Comparison of ENCODE assay signal across 31 cellular contexts in genomic region chr2:84177733-84178132, GRCh38.
"Had no signal": no experiment of that assay in that cellular context is flagged by ENCODE, and none has a peak within 500 bp of the region (broad histone marks: within the 10 kb centered on the region; RNA-seq: fewer than 3 reads in every experiment).

No MANE protein-coding gene starts in this region.

- H3K36me3 Mint-ChIP-seq: immature natural killer cell, mesothelial cell of epicardium, naive B cell, natural killer cell, type B pancreatic cell had no signal

- H3K9me3 ChIP-seq: left lung, lower lobe of right lung, pancreas, prostate gland, sigmoid colon, suprapubic skin, thoracic aorta, tibial artery, uterus had no signal

- H3K4me1 Mint-ChIP-seq: mesothelial cell of epicardium, naive B cell had no signal

- H3K27me3 ChIP-seq: left lung, pancreas, sigmoid colon, suprapubic skin, tibial artery, uterus had no signal

- H3K27ac Mint-ChIP-seq: immature natural killer cell; mesothelial cell of epicardium; naive B cell; natural killer cell; stimulated activated naive CD8-positive, alpha-beta T cell treated with anti-CD3 and anti-CD28 coated beads, Interleukin-15, Interleukin-2, amounts not matched to agents 100 ng/mL and 50 ng/mL, for 24 hours; type B pancreatic cell had no signal

- FAIRE-seq: islet of Langerhans, kidney, pancreas, small intestine had no signal

- H3K4me3 ChIP-seq: left lung, lower lobe of right lung, pancreas, prostate gland, sigmoid colon, suprapubic skin, thoracic aorta, tibial artery, uterus had no signal

- ATAC-seq: left colon, left lung, lower lobe of right lung, natural killer cell, pancreas, right cardiac atrium had no signal

- H3K27ac ChIP-seq: left lung, lower lobe of right lung, pancreas, prostate gland, sigmoid colon, suprapubic skin, thoracic aorta, tibial artery, uterus had no signal

- H3K36me3 ChIP-seq: left lung, lower lobe of right lung, pancreas, prostate gland, sigmoid colon, suprapubic skin, thoracic aorta, tibial artery, uterus had no signal

- H3K9me3 Mint-ChIP-seq: mesothelial cell of epicardium; stimulated activated naive CD8-positive, alpha-beta T cell treated with anti-CD3 and anti-CD28 coated beads, Interleukin-15, Interleukin-2, amounts not matched to agents 100 ng/mL and 50 ng/mL, for 24 hours; type B pancreatic cell had no signal

- H3K4me3 Mint-ChIP-seq: immature natural killer cell; mesothelial cell of epicardium; naive B cell; natural killer cell; stimulated activated naive CD8-positive, alpha-beta T cell treated with anti-CD3 and anti-CD28 coated beads, Interleukin-15, Interleukin-2, amounts not matched to agents 100 ng/mL and 50 ng/mL, for 24 hours; type B pancreatic cell had no signal

- H3K4me1 ChIP-seq: left lung, lower lobe of right lung, pancreas, prostate gland, sigmoid colon, suprapubic skin, tibial artery, uterus had no signal

- DNase-seq: head of caudate nucleus; hippocampal formation; immature natural killer cell; kidney; left colon; lower lobe of right lung; mammary epithelial cell; mesenchymal stem cell; naive B cell; natural killer cell; nucleus accumbens; pancreas; retina; right cardiac atrium; sigmoid colon; small intestine; stimulated activated CD4-positive, alpha-beta T cell treated with anti-CD3 and anti-CD28 coated beads, Interleukin-1b, Interleukin-23, amount 100 ng/mL, for 48 hours; stimulated activated CD4-positive, alpha-beta T cell treated with anti-CD3 and anti-CD28 coated beads, Interleukin-2, amount 100 ng/mL, for 48 hours; stimulated activated CD4-positive, alpha-beta T cell treated with anti-CD3 and anti-CD28 coated beads, Interleukin-4, amount 100 ng/mL, for 4 hours; stimulated activated CD8-positive, alpha-beta memory T cell treated with anti-CD3 and anti-CD28 coated beads, Interleukin-4, amount 100 ng/mL, for 48 hours; stimulated activated naive CD4-positive, alpha-beta T cell; tibial artery; uterus had no signal
